In the genomic region with DNA sequence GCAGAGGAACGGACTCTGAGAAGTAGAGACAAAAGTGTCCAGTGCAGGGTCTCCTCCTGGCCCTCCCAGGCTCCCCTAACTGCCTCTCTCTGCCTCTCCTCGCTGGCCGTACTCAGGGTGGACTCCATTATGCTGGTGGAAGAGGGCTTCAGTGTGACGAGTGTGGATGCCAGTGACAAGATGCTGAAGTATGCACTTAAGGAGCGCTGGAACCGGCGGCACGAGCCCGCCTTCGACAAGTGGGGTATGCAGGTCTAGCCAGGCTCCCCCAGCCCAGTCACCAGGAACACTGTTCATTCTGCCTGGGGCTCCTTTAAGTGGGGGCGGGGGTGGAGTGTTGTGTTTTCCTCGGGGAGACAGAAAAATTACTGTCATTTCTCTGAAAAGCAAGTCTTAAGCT, we compare ENCODE assay signal across 1 cellular context.
TF ChIP-seq lines count a peak whose summit lies in the region.

No MANE protein-coding gene starts in this region.

TF ChIP-seq in WTC11, 78 proteins besides CTCF, POLR2A, EP300 and RAD21 (continued from another document):
- TF ChIP-seq, protein P1, sequence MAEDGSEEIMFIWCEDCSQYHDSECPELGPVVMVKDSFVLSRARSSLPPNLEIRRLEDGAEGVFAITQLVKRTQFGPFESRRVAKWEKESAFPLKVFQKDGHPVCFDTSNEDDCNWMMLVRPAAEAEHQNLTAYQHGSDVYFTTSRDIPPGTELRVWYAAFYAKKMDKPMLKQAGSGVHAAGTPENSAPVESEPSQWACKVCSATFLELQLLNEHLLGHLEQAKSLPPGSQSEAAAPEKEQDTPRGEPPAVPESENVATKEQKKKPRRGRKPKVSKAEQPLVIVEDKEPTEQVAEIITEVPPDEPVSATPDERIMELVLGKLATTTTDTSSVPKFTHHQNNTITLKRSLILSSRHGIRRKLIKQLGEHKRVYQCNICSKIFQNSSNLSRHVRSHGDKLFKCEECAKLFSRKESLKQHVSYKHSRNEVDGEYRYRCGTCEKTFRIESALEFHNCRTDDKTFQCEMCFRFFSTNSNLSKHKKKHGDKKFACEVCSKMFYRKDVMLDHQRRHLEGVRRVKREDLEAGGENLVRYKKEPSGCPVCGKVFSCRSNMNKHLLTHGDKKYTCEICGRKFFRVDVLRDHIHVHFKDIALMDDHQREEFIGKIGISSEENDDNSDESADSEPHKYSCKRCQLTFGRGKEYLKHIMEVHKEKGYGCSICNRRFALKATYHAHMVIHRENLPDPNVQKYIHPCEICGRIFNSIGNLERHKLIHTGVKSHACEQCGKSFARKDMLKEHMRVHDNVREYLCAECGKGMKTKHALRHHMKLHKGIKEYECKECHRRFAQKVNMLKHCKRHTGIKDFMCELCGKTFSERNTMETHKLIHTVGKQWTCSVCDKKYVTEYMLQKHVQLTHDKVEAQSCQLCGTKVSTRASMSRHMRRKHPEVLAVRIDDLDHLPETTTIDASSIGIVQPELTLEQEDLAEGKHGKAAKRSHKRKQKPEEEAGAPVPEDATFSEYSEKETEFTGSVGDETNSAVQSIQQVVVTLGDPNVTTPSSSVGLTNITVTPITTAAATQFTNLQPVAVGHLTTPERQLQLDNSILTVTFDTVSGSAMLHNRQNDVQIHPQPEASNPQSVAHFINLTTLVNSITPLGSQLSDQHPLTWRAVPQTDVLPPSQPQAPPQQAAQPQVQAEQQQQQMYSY (CRISPR knock-in tag; IDR thresholded peaks at IDR 0.05) = no peak
- no peak for TF ChIP-seq ZNF423 (CRISPR knock-in tag; IDR thresholded peaks at IDR 0.05)
- no peak for TF ChIP-seq RORB (CRISPR knock-in tag; IDR thresholded peaks at IDR 0.05)
- no peak for TF ChIP-seq JUN (CRISPR knock-in tag; IDR thresholded peaks at IDR 0.05)
